Comparison of ENCODE assay signal across 14 cellular contexts in the genomic region with DNA sequence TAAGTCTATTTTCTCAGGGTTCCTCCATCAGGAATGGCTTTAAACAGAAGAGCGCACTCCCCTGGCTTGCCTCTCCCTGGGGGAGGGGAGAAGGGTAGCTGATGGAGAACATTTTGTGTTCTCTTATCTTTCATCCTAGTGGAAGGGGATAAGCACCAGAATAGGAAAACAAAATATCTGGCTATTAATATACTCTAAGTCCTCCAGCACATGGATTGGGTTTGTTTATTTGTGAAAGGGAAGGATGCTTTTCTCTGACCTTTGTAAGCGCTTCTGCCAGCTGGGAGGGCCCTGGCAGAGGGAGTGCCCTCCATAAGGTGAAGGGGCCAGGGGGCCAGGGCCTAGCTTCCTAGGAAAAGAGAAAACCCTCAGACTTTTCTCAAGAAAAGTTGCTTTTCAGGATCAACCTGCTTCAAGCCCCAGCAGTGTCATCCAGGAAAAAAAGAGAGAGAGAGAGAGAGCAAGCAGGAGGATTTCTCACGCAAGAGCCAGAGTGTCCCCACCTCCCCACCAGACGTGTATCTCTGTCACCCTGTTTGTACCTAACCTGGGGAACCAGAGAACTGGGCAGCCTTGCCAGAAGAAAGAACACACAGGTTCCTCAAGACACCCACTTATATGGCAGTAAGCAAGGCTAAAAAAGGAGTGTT. TPM values are rescaled to one million over a fixed set of nuclear protein-coding genes. Genes with fewer than 3 reads are reported as not detected.
DNase-seq lines count a peak whose midpoint lies in the region; ATAC-seq, FAIRE-seq and TF ChIP-seq lines count a peak whose summit lies in the region.
"Had no signal": no experiment of that assay in that cellular context is flagged by ENCODE, and none has a peak within 500 bp of the region (broad histone marks: within the 10 kb centered on the region; RNA-seq: fewer than 3 reads in every experiment).

No MANE protein-coding gene starts in this region.

- no peak overlapping the region for H3K4me3 ChIP-seq in breast epithelium
- peak overlapping the region; percentile 15 to 34 (median 28) for H3K4me3 ChIP-seq in keratinocyte (ENCODE audit: control insufficient read depth in 2 of 3, extremely low read depth in 1 of 3, insufficient read depth in 2 of 3, low read depth in 1 of 3, low read length in 3 of 3)
- no peak overlapping the region for H3K4me3 ChIP-seq in prostate gland
- H3K4me3 ChIP-seq: GM12878 had no signal

- H3K4me1 ChIP-seq in breast epithelium (peaks cover 0 to 13% of the 10 kb centered on the region in 2 donors), keratinocyte (ENCODE audit: control insufficient read depth, extremely low read depth, insufficient read depth, low read length) (peaks cover 30% of the 10 kb centered on the region), prostate gland (replicated peaks) (peaks cover 24% of the 10 kb centered on the region)

- dilution Hi-C loops in keratinocyte (cut with MboI; ENCODE audit: extremely low pct_ligation_motif_present, low sequenced_read_pairs) = no loop called here

- H3K4me2 ChIP-seq in keratinocyte (ENCODE audit: control insufficient read depth, extremely low read depth, insufficient read depth, low read depth, low read length) = peak overlapping the region; percentile 70
- H3K4me2 ChIP-seq: KMS-11 had no signal

- H3K9me3 ChIP-seq in breast epithelium (no peaks in the 10 kb centered on the region), keratinocyte (ENCODE audit: control insufficient read depth, low read depth, low read length) (no peaks in the 10 kb centered on the region), prostate gland (no peaks in the 10 kb centered on the region)

- TF ChIP-seq POLR2A in breast epithelium (IDR thresholded peaks at IDR 0.05) = no peak
- no peak for TF ChIP-seq POLR2A in prostate gland (IDR thresholded peaks at IDR 0.05)

- H3K27me3 ChIP-seq in breast epithelium = no peaks in the 10 kb centered on the region
- H3K27me3 ChIP-seq in keratinocyte (ENCODE audit: control insufficient read depth, extremely low read depth, insufficient read depth, low read length) = no peaks in the 10 kb centered on the region
- H3K27me3 ChIP-seq in prostate gland (replicated peaks; ENCODE audit: insufficient read depth) = no peaks in the 10 kb centered on the region

- no peaks in the 10 kb centered on the region for H3K36me3 ChIP-seq in breast epithelium
- H3K36me3 ChIP-seq in keratinocyte (ENCODE audit: control insufficient read depth in 2 of 2, extremely low read depth in 1 of 2, insufficient read depth in 2 of 2, low read length in 2 of 2) = no peaks in the 10 kb centered on the region
- no peaks in the 10 kb centered on the region for H3K36me3 ChIP-seq in prostate gland

- peak overlapping the region; percentile 9 for H2AFZ ChIP-seq in keratinocyte (ENCODE audit: control insufficient read depth, low read length)

- peak; percentile 55 for FAIRE-seq in keratinocyte (lab: Jason Lieb, UNC)
- FAIRE-seq: GM12878 had no signal

- WGBS in prostate gland = 31% methylated on average over 4 of the region's 4 CpGs

- intact Hi-C loops in breast epithelium (cut with DNase I; ENCODE audit: low total_unique reads) = no loop called here
- intact Hi-C loops in prostate gland (cut with DNase I) = loop anchor here (2.0 kb wide), 1 partner anchor 24 kb away; no protein-coding TSS in a partner anchor

- DNase-seq in breast epithelium (ENCODE audit: low spot score in 2 of 2) (peak in 1 of 2 donors; percentile 62), keratinocyte (ENCODE audit: low read depth, low spot score) (no peak), prostate gland (ENCODE audit: low spot score) (peak; percentile 32), mucosa of gallbladder (ENCODE audit: low spot score) (no peak)
- DNase-seq: activated CD8-positive, alpha-beta T cell treated with anti-CD3 and anti-CD28 coated beads, Interleukin-2, amount 10 ng/mL, durations not matched to agents 7 days and 5 days; activated naive CD8-positive, alpha-beta T cell treated with anti-CD3 and anti-CD28 coated beads, Interleukin-2, amount 10 ng/mL, durations not matched to agents 7 days and 5 days; DMS153; H9 had no signal

- TF ChIP-seq CTCF in 22Rv1 (IDR thresholded peaks at IDR 0.05) = no peak
- TF ChIP-seq CTCF in breast epithelium (IDR thresholded peaks at IDR 0.05) = no peak
- no peak for TF ChIP-seq CTCF in keratinocyte (optimal IDR thresholded peaks at IDR 0.05 in 1 of 3, IDR thresholded peaks at IDR 0.05 in 1 of 3, conservative IDR thresholded peaks at IDR 0.05 in 1 of 3; ENCODE audit: extremely low read depth in 1 of 3, insufficient read depth in 2 of 3, low read length in 3 of 3)
- TF ChIP-seq CTCF in prostate gland (IDR thresholded peaks at IDR 0.05) = no peak

- ATAC-seq in GM18873 (IDR thresholded peaks at IDR 0.05; ENCODE audit: low FRiP score, unreplicated experiment) (no peak), HG03039 (IDR thresholded peaks at IDR 0.05; ENCODE audit: unreplicated experiment) (no peak), GM18868 (IDR thresholded peaks at IDR 0.05; ENCODE audit: unreplicated experiment) (no peak)
- ATAC-seq: activated CD8-positive, alpha-beta T cell treated with anti-CD3 and anti-CD28 coated beads, Interleukin-2, amount 10 ng/mL, durations not matched to agents 7 days and 5 days; GM12878 had no signal

- H3K9ac ChIP-seq in keratinocyte (ENCODE audit: control insufficient read depth, extremely low read depth, insufficient read depth, low read length) = peak overlapping the region; percentile 79
- H3K9ac ChIP-seq: KMS-11 had no signal

- no peaks in the 10 kb centered on the region for H4K20me1 ChIP-seq in keratinocyte (ENCODE audit: control insufficient read depth, extremely low read depth, insufficient read depth, low read length)

- no peaks in the 10 kb centered on the region for H3K9me1 ChIP-seq in keratinocyte (ENCODE audit: control insufficient read depth, extremely low read depth, insufficient read depth, low read length)

- H3K79me2 ChIP-seq in keratinocyte (ENCODE audit: control insufficient read depth, insufficient read depth, low read length) = no peaks in the 10 kb centered on the region

- H3K27ac ChIP-seq in 22Rv1 (peak overlapping the region; percentile 99), breast epithelium (peak overlapping the region; percentile 91 to 92), keratinocyte (ENCODE audit: control insufficient read depth, insufficient read depth, low read length) (peak overlapping the region; percentile 95), prostate gland (peak overlapping the region; percentile 84 to 89)
- H3K27ac ChIP-seq: KMS-11 had no signal

RNA-seq across cellular contexts. Expression of a gene that starts 34.2 kb away (rescaled TPM):
- total RNA-seq in breast epithelium (100 to 1,000 TPM in 2 of 3 donors, 10 to 100 TPM in 1; 95.1 to 109 (median 102) TPM), prostate gland (100 to 1,000 TPM; 121 to 209 TPM), mucosa of gallbladder (248 TPM)
- polyA plus RNA-seq in keratinocyte = 54.5 to 190 TPM (median 127 TPM) in 3 replicates
- polyA plus RNA-seq in keratinocyte (2011; ENCODE audit: low read depth) = 125 TPM
- 44.8 and 61.1 TPM in 2 replicates for polyA plus RNA-seq in keratinocyte (2011; cell fraction: cytosol; rRNA removed)
- polyA plus RNA-seq in keratinocyte (2011; cell fraction: nucleus; rRNA removed) = 434 and 449 TPM in 2 replicates
- polyA plus RNA-seq in keratinocyte (2012; ENCODE audit: low replicate concordance) = 126 and 203 TPM in 2 replicates
- polyA minus RNA-seq in keratinocyte = 122 to 314 TPM (median 265 TPM) in 3 replicates
- 79.8 TPM for polyA minus RNA-seq in keratinocyte (2011; cell fraction: cytosol; rRNA and poly(A)+ RNA removed)
- 294 and 451 TPM in 2 replicates for polyA minus RNA-seq in keratinocyte (2011; cell fraction: nucleus; rRNA and poly(A)+ RNA removed)

Comparison
In these comparisons a context has a peak if more than half of its experiments do, and no peak if none do; other contexts are left out.
1. H3K4me3 ChIP-seq: peak in keratinocyte (3 of 3); none in breast epithelium (0 of 3) and prostate gland (0 of 2).
2. Peak in every context shown above with its lines, with median percentiles within 50 percentile points of each other: H3K27ac ChIP-seq.